ENCODE assay signal across 3 cellular contexts in the genomic region with DNA sequence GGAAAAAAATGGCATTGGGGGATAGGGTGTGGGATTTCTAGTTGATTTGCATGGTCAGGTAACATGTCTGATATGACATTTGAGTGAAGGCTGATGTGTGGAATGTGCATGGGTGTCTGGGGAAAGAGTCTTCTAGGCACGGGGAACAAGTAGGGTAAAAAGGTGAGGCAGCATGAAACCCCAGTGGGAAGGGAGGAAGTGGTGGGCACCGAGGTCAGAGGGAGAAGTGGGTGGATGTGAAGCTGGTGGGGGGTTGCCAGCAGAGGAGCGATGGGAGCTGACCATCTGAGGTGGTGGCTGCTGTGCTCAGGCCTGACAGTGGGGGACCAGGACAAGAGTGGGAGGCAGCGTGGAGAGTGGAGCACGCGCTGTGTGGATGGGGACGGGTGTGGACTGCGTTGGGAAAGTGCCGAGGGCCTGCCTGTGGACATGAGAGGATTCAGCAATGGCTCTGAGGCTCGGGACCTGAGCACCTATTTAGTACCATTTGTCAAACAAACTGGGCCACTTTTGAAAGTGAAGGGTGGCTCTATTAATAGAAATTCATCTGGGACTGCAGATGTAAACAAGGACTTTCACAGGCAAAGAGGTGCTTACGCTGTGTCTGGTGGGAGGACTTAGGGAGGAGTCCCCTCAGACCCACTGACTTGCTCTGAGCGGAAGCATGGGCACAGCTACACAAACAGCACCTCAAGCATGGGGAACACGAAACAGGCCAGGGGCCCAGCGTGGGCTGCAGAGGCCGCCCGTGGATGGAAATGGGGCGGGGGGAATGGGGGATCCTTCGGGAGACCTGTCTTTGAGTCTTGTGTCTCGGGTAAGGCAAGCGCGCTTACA.
TF ChIP-seq lines count a peak whose summit lies in the region.

No MANE protein-coding gene starts in this region.

TF ChIP-seq in IMR-90, 13 proteins besides CTCF, POLR2A, EP300 and RAD21:
- TF ChIP-seq, protein P1, sequence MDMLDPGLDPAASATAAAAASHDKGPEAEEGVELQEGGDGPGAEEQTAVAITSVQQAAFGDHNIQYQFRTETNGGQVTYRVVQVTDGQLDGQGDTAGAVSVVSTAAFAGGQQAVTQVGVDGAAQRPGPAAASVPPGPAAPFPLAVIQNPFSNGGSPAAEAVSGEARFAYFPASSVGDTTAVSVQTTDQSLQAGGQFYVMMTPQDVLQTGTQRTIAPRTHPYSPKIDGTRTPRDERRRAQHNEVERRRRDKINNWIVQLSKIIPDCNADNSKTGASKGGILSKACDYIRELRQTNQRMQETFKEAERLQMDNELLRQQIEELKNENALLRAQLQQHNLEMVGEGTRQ (IDR thresholded peaks at IDR 0.05; ENCODE audit: low read depth, low read length) = no peak
- TF ChIP-seq MAZ (IDR thresholded peaks at IDR 0.05; ENCODE audit: borderline replicate concordance, low read depth, low read length) = no peak
- TF ChIP-seq SMC3 (IDR thresholded peaks at IDR 0.05; ENCODE audit: low read depth, low read length) = no peak
- TF ChIP-seq RCOR1 (IDR thresholded peaks at IDR 0.05; ENCODE audit: insufficient replicate concordance, low read length) = no peak
- TF ChIP-seq, protein P2, sequence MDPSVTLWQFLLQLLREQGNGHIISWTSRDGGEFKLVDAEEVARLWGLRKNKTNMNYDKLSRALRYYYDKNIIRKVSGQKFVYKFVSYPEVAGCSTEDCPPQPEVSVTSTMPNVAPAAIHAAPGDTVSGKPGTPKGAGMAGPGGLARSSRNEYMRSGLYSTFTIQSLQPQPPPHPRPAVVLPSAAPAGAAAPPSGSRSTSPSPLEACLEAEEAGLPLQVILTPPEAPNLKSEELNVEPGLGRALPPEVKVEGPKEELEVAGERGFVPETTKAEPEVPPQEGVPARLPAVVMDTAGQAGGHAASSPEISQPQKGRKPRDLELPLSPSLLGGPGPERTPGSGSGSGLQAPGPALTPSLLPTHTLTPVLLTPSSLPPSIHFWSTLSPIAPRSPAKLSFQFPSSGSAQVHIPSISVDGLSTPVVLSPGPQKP (IDR thresholded peaks at IDR 0.05; ENCODE audit: borderline replicate concordance, low read depth, low read length) = no peak
- no peak for TF ChIP-seq MAFK (IDR thresholded peaks at IDR 0.05; ENCODE audit: low read depth, low read length)
- no peak for TF ChIP-seq NFE2L2 (IDR thresholded peaks at IDR 0.05; ENCODE audit: low read depth, low read length)
- TF ChIP-seq CHD1 (IDR thresholded peaks at IDR 0.05; ENCODE audit: low read depth, low read length) = no peak
- TF ChIP-seq BHLHE40 (IDR thresholded peaks at IDR 0.05; ENCODE audit: low read depth, low read length) = no peak
- no peak for TF ChIP-seq MXI1 (IDR thresholded peaks at IDR 0.05; ENCODE audit: borderline replicate concordance, low read depth, low read length)
- no peak for TF ChIP-seq CEBPB (IDR thresholded peaks at IDR 0.05; ENCODE audit: low read depth, low read length)
- TF ChIP-seq RFX5 (IDR thresholded peaks at IDR 0.05; ENCODE audit: low read depth, low read length) = no peak

TF ChIP-seq in GM12878, 131 proteins besides CTCF, POLR2A, EP300 and RAD21:
- peak; percentile 30; the same call in 1 of the 2 replicates for TF ChIP-seq POLR2AphosphoS5 (IDR thresholded peaks at IDR 0.05; ENCODE audit: low read length)
- TF ChIP-seq SMAD1 (IDR thresholded peaks at IDR 0.05; ENCODE audit: low read depth, partially characterized antibody) = no peak
- TF ChIP-seq POU2F2 (IDR thresholded peaks at IDR 0.05; ENCODE audit: borderline replicate concordance, low read depth, low read length) = no peak
- TF ChIP-seq BMI1 (IDR thresholded peaks at IDR 0.05; ENCODE audit: borderline replicate concordance) = no peak

TF ChIP-seq in neural cell, 6 proteins besides CTCF, POLR2A, EP300 and RAD21:
- TF ChIP-seq MXI1 (conservative IDR thresholded peaks at IDR 0.05; ENCODE audit: poor library complexity, severe bottlenecking) (no peak), POLR2AphosphoS5 (IDR thresholded peaks at IDR 0.05) (no peak), EZH2 (IDR thresholded peaks at IDR 0.05; ENCODE audit: borderline replicate concordance, insufficient read depth, low read length, poor library complexity, severe bottlenecking) (no peak), TAF1 (IDR thresholded peaks at IDR 0.05; ENCODE audit: low read depth) (no peak), SMC3 (conservative IDR thresholded peaks at IDR 0.05; ENCODE audit: poor library complexity) (no peak)
- TF ChIP-seq, protein P3, sequence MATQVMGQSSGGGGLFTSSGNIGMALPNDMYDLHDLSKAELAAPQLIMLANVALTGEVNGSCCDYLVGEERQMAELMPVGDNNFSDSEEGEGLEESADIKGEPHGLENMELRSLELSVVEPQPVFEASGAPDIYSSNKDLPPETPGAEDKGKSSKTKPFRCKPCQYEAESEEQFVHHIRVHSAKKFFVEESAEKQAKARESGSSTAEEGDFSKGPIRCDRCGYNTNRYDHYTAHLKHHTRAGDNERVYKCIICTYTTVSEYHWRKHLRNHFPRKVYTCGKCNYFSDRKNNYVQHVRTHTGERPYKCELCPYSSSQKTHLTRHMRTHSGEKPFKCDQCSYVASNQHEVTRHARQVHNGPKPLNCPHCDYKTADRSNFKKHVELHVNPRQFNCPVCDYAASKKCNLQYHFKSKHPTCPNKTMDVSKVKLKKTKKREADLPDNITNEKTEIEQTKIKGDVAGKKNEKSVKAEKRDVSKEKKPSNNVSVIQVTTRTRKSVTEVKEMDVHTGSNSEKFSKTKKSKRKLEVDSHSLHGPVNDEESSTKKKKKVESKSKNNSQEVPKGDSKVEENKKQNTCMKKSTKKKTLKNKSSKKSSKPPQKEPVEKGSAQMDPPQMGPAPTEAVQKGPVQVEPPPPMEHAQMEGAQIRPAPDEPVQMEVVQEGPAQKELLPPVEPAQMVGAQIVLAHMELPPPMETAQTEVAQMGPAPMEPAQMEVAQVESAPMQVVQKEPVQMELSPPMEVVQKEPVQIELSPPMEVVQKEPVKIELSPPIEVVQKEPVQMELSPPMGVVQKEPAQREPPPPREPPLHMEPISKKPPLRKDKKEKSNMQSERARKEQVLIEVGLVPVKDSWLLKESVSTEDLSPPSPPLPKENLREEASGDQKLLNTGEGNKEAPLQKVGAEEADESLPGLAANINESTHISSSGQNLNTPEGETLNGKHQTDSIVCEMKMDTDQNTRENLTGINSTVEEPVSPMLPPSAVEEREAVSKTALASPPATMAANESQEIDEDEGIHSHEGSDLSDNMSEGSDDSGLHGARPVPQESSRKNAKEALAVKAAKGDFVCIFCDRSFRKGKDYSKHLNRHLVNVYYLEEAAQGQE (IDR thresholded peaks at IDR 0.05; ENCODE audit: borderline replicate concordance) = no peak
